Comparison of ENCODE assay signal across 22 cellular contexts in the genomic region with DNA sequence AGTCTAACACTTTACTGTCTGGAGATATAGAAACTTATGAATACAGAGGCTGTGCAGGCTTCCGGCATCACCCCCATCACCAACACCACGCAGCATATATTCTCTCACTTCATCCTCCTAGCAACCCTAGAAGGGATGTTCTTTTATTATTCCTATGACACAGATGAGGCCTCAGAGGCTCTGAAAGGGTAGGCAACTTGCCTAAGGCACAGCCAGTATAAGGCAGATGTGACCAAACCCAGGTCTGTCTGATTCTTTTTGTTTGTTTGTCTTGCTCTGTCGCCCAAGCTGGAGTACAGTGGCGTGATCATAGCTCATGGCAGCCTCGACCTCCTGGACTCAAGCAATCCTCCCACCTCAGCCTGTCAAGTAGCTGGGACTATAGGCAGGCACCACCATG. TPM values are rescaled to one million over a fixed set of nuclear protein-coding genes. Genes with fewer than 3 reads are reported as not detected.
A peak's percentile ranks its signal among the peaks of the same experiment; 100 is the strongest.
DNase-seq lines count a peak whose midpoint lies in the region; ATAC-seq, FAIRE-seq and TF ChIP-seq lines count a peak whose summit lies in the region.
"Had no signal": no experiment of that assay in that cellular context is flagged by ENCODE, and none has a peak within 500 bp of the region (broad histone marks: within the 10 kb centered on the region; RNA-seq: fewer than 3 reads in every experiment).

No MANE protein-coding gene starts in this region.

- DNase-seq in HFFc6 (peak; percentile 48), adipocyte (ENCODE audit: low read depth) (peak; percentile 55), foreskin keratinocyte (no peak), osteocyte (ENCODE audit: extremely low spot score, unreplicated experiment) (no peak), NCI-H446 treated with DMSO at 0.1 percent for 48 hours (lab: John Stamatoyannopoulos, UW) (no peak), NCI-H82 (lab: John Stamatoyannopoulos, UW) (no peak), GM12892 (ENCODE audit: insufficient read length) (no peak)
- no peak for DNase-seq in stimulated activated naive CD8-positive, alpha-beta T cell treated with anti-CD3 and anti-CD28 coated beads, Interleukin-15, amount 100 ng/mL, for 72 hours
- DNase-seq: activated CD4-positive, CD25-positive, alpha-beta regulatory T cell; activated naive CD4-positive, alpha-beta T cell treated with anti-CD3 and anti-CD28 coated beads, Interleukin-2, amount 50 U/mL, for 16 hours; activated T-cell treated with anti-CD3 and anti-CD28 coated beads, Interleukin-2, amount 50 U/mL, for 4 hours; DMS79; gastrocnemius medialis; KG1; NCI-H1105 treated with DMSO at 0.1 percent for 48 hours; stimulated activated CD4-positive, alpha-beta T cell treated with anti-CD3 and anti-CD28 coated beads, Interleukin-12 subunit alpha, Interleukin-12 subunit beta, amount 100 ng/mL, for 4 hours had no signal

- peak; percentile 33 for ATAC-seq in foreskin keratinocyte
- ATAC-seq in stimulated activated naive CD8-positive, alpha-beta T cell treated with anti-CD3 and anti-CD28 coated beads, Interleukin-15, amount 100 ng/mL, for 72 hours = no peak
- ATAC-seq: activated T-cell treated with anti-CD3 and anti-CD28 coated beads, Interleukin-2, amount 50 U/mL, for 4 hours; gastrocnemius medialis; left lung had no signal

- no peak overlapping the region for H3K9ac ChIP-seq in adipocyte (ENCODE audit: low read length)

- H3K9me3 Mint-ChIP-seq in HFFc6 (no peaks in the 10 kb centered on the region), osteocyte (ENCODE audit: unreplicated experiment) (no peaks in the 10 kb centered on the region)
- H3K9me3 Mint-ChIP-seq in stimulated activated naive CD8-positive, alpha-beta T cell treated with anti-CD3 and anti-CD28 coated beads, Interleukin-15, amount 100 ng/mL, for 72 hours = no peaks in the 10 kb centered on the region
- H3K9me3 Mint-ChIP-seq: activated T-cell treated with anti-CD3 and anti-CD28 coated beads, Interleukin-2, amount 50 U/mL, for 4 hours; CD4-positive, alpha-beta T cell; neural crest cell had no signal

- H3K4me1 Mint-ChIP-seq in HFFc6 (ENCODE audit: low read depth) (peaks cover 24% of the 10 kb centered on the region), osteocyte (ENCODE audit: unreplicated experiment) (peaks cover 38% of the 10 kb centered on the region)
- no peaks in the 10 kb centered on the region for H3K4me1 Mint-ChIP-seq in stimulated activated naive CD8-positive, alpha-beta T cell treated with anti-CD3 and anti-CD28 coated beads, Interleukin-15, amount 100 ng/mL, for 72 hours

- H3K36me3 ChIP-seq in adipocyte (ENCODE audit: control insufficient read depth, insufficient read depth, low read length, severe bottlenecking) = peaks cover 23% of the 10 kb centered on the region

- H3K4me1 ChIP-seq in adipocyte (ENCODE audit: control insufficient read depth, insufficient read depth, low read length) (no peaks in the 10 kb centered on the region), foreskin keratinocyte (peaks cover 5% of the 10 kb centered on the region)
- H3K4me1 ChIP-seq: gastrocnemius medialis had no signal

- no peak for TF ChIP-seq POLR2A in GM12892 (IDR thresholded peaks at IDR 0.05; ENCODE audit: low read depth, low read length)

- H3K4me3 Mint-ChIP-seq in HFFc6 (no peak overlapping the region), osteocyte (ENCODE audit: unreplicated experiment) (no peak overlapping the region)
- H3K4me3 Mint-ChIP-seq in stimulated activated naive CD8-positive, alpha-beta T cell treated with anti-CD3 and anti-CD28 coated beads, Interleukin-15, amount 100 ng/mL, for 72 hours = no peak overlapping the region
- H3K4me3 Mint-ChIP-seq: activated T-cell treated with anti-CD3 and anti-CD28 coated beads, Interleukin-2, amount 50 U/mL, for 4 hours; CD4-positive, alpha-beta T cell; neural crest cell had no signal

- H3K4me3 ChIP-seq in adipocyte (ENCODE audit: low read length) = no peak overlapping the region
- H3K4me3 ChIP-seq: gastrocnemius medialis, left lung, SK-N-MC, testis had no signal

- TF ChIP-seq CTCF in HFFc6 (IDR thresholded peaks at IDR 0.05) = no peak
- no peak for TF ChIP-seq CTCF in foreskin keratinocyte (conservative IDR thresholded peaks at IDR 0.05)
- no peak for TF ChIP-seq CTCF in osteocyte (IDR thresholded peaks at IDR 0.05)

- H3K27me3 Mint-ChIP-seq in HFFc6 (ENCODE audit: insufficient read depth) (no peaks in the 10 kb centered on the region; the same call in none of the 2 replicates), osteocyte (ENCODE audit: unreplicated experiment) (no peaks in the 10 kb centered on the region)
- no peaks in the 10 kb centered on the region for H3K27me3 Mint-ChIP-seq in stimulated activated naive CD8-positive, alpha-beta T cell treated with anti-CD3 and anti-CD28 coated beads, Interleukin-15, amount 100 ng/mL, for 72 hours
- H3K27me3 Mint-ChIP-seq: CD4-positive, alpha-beta T cell had no signal

- H3K27ac Mint-ChIP-seq in HFFc6 (peak overlapping the region; percentile 35), osteocyte (ENCODE audit: unreplicated experiment) (peak overlapping the region; percentile 81)
- H3K27ac Mint-ChIP-seq in stimulated activated naive CD8-positive, alpha-beta T cell treated with anti-CD3 and anti-CD28 coated beads, Interleukin-15, amount 100 ng/mL, for 72 hours = no peak overlapping the region
- H3K27ac Mint-ChIP-seq: CD4-positive, alpha-beta T cell had no signal

- H3K9me3 ChIP-seq in adipocyte (ENCODE audit: control insufficient read depth, low read length) = no peaks in the 10 kb centered on the region
- H3K9me3 ChIP-seq: gastrocnemius medialis, left lung, testis had no signal

- H3K27me3 ChIP-seq in adipocyte (replicated peaks; ENCODE audit: control insufficient read depth, insufficient read depth, low read length) (no peaks in the 10 kb centered on the region), foreskin keratinocyte (no peaks in the 10 kb centered on the region)
- H3K27me3 ChIP-seq: gastrocnemius medialis, left lung, testis had no signal

- FAIRE-seq in GM12892 (lab: Jason Lieb, UNC) = no peak
- FAIRE-seq: colon had no signal

- H3K36me3 Mint-ChIP-seq in HFFc6 (ENCODE audit: low read depth) (peaks cover 24% of the 10 kb centered on the region), osteocyte (ENCODE audit: unreplicated experiment) (peaks cover 20% of the 10 kb centered on the region)

- peak overlapping the region; percentile 50 for H3K27ac ChIP-seq in foreskin keratinocyte
- H3K27ac ChIP-seq: gastrocnemius medialis, left lung, SK-N-MC had no signal

RNA-seq across cellular contexts. Expression of gene CORO2A, which starts 22.8 kb away (rescaled TPM):
- 1 to 10 TPM in 3 of 6 experiments, under 1 TPM in 3; 0.84 to 2.4 (median 1.1) TPM for total RNA-seq in HFFc6 (2021; fragmentation: NEBNext Ultra II Directional; extraction: Animal tissue kit (Norgen Biotek cat#: 25700))
- 37.0 and 39.3 TPM in 2 replicates for total RNA-seq in foreskin keratinocyte
- polyA plus RNA-seq in foreskin keratinocyte = 12.9 and 15.6 TPM in 2 replicates
- 1.6 and 1.8 TPM in 2 replicates for total RNA-seq in osteocyte
- 2.2 TPM for polyA plus RNA-seq in GM12892 (2012; ENCODE audit: missing spikeins)

RNA-seq across cellular contexts. Expression of gene TBC1D2, which starts 40.2 kb away (rescaled TPM):
- 10 to 100 TPM; 31.9 to 39.4 (median 36.5) TPM for total RNA-seq in HFFc6 (2021; fragmentation: NEBNext Ultra II Directional; extraction: Animal tissue kit (Norgen Biotek cat#: 25700))
- total RNA-seq in foreskin keratinocyte (76.8 and 85.0 TPM in 2 replicates), osteocyte (23.7 and 25.6 TPM in 2 replicates)
- 69.1 and 80.7 TPM in 2 replicates for polyA plus RNA-seq in foreskin keratinocyte
- 0.51 TPM for polyA plus RNA-seq in GM12892 (2012; ENCODE audit: missing spikeins)

Comparison
In these comparisons a context has a peak if more than half of its experiments do, and no peak if none do; other contexts are left out.
1. DNase-seq: peak in HFFc6 (single experiment) and adipocyte (single experiment); none in foreskin keratinocyte (0 of 2), osteocyte (single experiment), NCI-H446 treated with DMSO at 0.1 percent for 48 hours (single experiment), stimulated activated naive CD8-positive, alpha-beta T cell treated with anti-CD3 and anti-CD28 coated beads, Interleukin-15, amount 100 ng/mL, for 72 hours (0 of 2), NCI-H82 (single experiment) and GM12892 (single experiment).
2. H3K27ac Mint-ChIP-seq: peak in HFFc6 (single experiment) and osteocyte (single experiment); none in stimulated activated naive CD8-positive, alpha-beta T cell treated with anti-CD3 and anti-CD28 coated beads, Interleukin-15, amount 100 ng/mL, for 72 hours (0 of 2).
3. RNA of gene CORO2A, which starts 22.8 kb away (total RNA-seq): 37.0 to 39.3 TPM in foreskin keratinocyte; 1.6 to 1.8 TPM in osteocyte and 0.84 to 2.4 TPM in HFFc6; every median in the first group is over 10 times any median in the second.